8 cellular contexts compared by ENCODE assay signal in the genomic region with DNA sequence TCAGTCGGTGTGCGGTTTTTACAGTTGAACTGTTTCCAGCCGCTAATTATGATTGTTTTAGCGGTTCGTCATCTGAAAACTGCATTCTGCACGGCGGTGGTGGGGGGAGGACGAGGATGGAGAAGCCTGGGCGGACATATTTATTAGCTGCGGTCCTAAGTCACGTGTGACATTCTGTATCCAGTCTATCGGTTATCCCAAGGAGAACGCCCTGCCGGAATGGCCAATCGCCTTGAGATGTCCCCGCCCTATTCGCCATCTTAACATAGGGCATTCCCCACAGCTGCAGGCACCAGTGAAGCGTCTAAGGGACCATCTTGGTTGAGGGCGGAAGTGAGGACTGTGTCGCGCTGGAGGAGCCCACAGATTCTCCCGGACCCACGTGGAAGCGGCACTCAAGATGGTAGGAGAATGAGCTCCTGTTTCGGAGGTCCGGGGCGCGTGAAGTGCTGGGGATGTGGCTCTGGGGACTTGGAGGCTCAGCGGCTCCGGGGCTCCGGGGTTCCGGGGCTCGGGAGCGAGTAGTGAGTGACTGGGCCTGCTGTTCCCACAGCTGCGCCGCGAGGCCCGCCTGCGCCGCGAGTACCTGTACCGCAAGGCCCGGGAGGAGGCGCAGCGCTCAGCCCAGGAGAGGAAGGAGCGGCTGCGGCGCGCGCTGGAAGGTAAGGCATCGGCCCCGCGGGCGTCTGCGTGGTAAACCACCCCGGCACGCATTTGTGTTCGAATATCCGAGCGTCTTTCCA. TPM values are rescaled to one million over a fixed set of nuclear protein-coding genes. Genes with fewer than 3 reads are reported as not detected.
DNase-seq lines count a peak whose midpoint lies in the region; ATAC-seq, FAIRE-seq and TF ChIP-seq lines count a peak whose summit lies in the region.

A gene with protein sequence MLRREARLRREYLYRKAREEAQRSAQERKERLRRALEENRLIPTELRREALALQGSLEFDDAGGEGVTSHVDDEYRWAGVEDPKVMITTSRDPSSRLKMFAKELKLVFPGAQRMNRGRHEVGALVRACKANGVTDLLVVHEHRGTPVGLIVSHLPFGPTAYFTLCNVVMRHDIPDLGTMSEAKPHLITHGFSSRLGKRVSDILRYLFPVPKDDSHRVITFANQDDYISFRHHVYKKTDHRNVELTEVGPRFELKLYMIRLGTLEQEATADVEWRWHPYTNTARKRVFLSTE (plus strand): TSS at position 365 of the 743 bp plus-strand sequence. CDS start 36 bp downstream, at position 401.

- peak within 1 kb of the TSS; percentile 85 for H3K4me3 ChIP-seq in left ventricle myocardium inferior
- peak within 1 kb of the TSS; percentile 71 for H3K4me3 ChIP-seq in prostate gland

- H3K4me1 ChIP-seq in left ventricle myocardium inferior: peaks cover 34% of the 10 kb centered on the region
- no peaks in the 10 kb centered on the region for H3K4me1 ChIP-seq in prostate gland (replicated peaks)

- peak; percentile 84 for ATAC-seq in HG02852 (IDR thresholded peaks at IDR 0.05; ENCODE audit: unreplicated experiment)

- peak; percentile 44 for TF ChIP-seq CTCF in left ventricle myocardium inferior (IDR thresholded peaks at IDR 0.05; ENCODE audit: borderline replicate concordance)
- peak in 3 of 4 experiments; percentile 11 to 50 (median 48) for TF ChIP-seq CTCF in prostate gland (IDR thresholded peaks at IDR 0.05)

- H3K27me3 ChIP-seq in left ventricle myocardium inferior (ENCODE audit: low read depth): no peaks in the 10 kb centered on the region
- no peaks in the 10 kb centered on the region for H3K27me3 ChIP-seq in prostate gland (replicated peaks; ENCODE audit: insufficient read depth)

- under 1% methylated on average over 48 of the region's 60 CpGs for WGBS in prostate gland

- H3K36me3 ChIP-seq in left ventricle myocardium inferior (peaks cover 60% of the 10 kb centered on the region), prostate gland (peaks cover 12% of the 10 kb centered on the region in 2 donors)

- peak within 1 kb of the TSS; percentile 98 for H3K27ac ChIP-seq in left ventricle myocardium inferior (replicated peaks)
- peak within 1 kb of the TSS; percentile 91 to 92 for H3K27ac ChIP-seq in prostate gland

- TF ChIP-seq POLR2A in GM12891 (IDR thresholded peaks at IDR 0.05; ENCODE audit: low read depth, low read length) (peak; percentile 60), prostate gland (IDR thresholded peaks at IDR 0.05) (peak; percentile 7)

- DNase-seq in GM12891 (ENCODE audit: insufficient read length, low spot score) (peak; percentile 79), NCI-H146 (lab: John Stamatoyannopoulos, UW) (peak; percentile 100), amniotic stem cell (lab: John Stamatoyannopoulos, UW) (peak; percentile 100), left ventricle myocardium inferior (peak; percentile 95), prostate gland (ENCODE audit: low spot score) (peak; percentile 99), urothelium cell line (ENCODE audit: low spot score) (peak; percentile 96)

- no peaks in the 10 kb centered on the region for H3K9me3 ChIP-seq in left ventricle myocardium inferior (replicated peaks)
- H3K9me3 ChIP-seq in prostate gland: no peaks in the 10 kb centered on the region

- intact Hi-C loops in T-helper 1 cell treated with Interleukin-12 subunit alpha and Interleukin-12 subunit beta and Interleukin-4 antibody, amounts not matched to agents 30 ng/mL and 1 ng/mL, for 36 hours (cut with micrococcal nuclease): loop anchor here (1.0 to 5.0 kb wide), 12 partner anchors 10 to 1150 kb away; a partner anchor contains a TSS
- intact Hi-C loops in left ventricle myocardium inferior (cut with micrococcal nuclease): no loop called here
- intact Hi-C loops in prostate gland (cut with DNase I): loop anchor here (2.0 to 10.0 kb wide), 2 partner anchors 162 to 752 kb away; a partner anchor contains a TSS

- FAIRE-seq in GM12891 (lab: Jason Lieb, UNC) (peak; percentile 95), urothelium cell line (lab: Jason Lieb, UNC) (peak; percentile 40)

TF ChIP-seq in GM12891, 5 proteins besides CTCF, POLR2A, EP300 and RAD21:
- TF ChIP-seq POU2F2 (IDR thresholded peaks at IDR 0.05; ENCODE audit: low read depth, low read length): no peak; the same call in 1 of the 2 replicates
- no peak for TF ChIP-seq PAX5 (IDR thresholded peaks at IDR 0.05; ENCODE audit: insufficient read depth, low read length, severe bottlenecking)
- TF ChIP-seq TAF1 (IDR thresholded peaks at IDR 0.05; ENCODE audit: low read depth, low read length): peak; percentile 61; the same call in 1 of the 2 replicates
- 0 out of 2 replicates have a peak, but pooled peaks have one; percentile 1 for TF ChIP-seq SPI1 (IDR thresholded peaks at IDR 0.05; ENCODE audit: low read depth, low read length)
- TF ChIP-seq POLR2AphosphoS5 (IDR thresholded peaks at IDR 0.05; ENCODE audit: low read depth, low read length): peak; percentile 55; the same call in 1 of the 2 replicates

RNA-seq across cellular contexts. Expression of the gene that starts here (rescaled TPM):
- 118 TPM for polyA plus RNA-seq in GM12891 (2012; ENCODE audit: low read depth, missing spikeins)
- 79.3 and 86.2 TPM in 2 replicates for total RNA-seq in T-helper 1 cell treated with Interleukin-12 subunit alpha and Interleukin-12 subunit beta and Interleukin-4 antibody, amounts not matched to agents 30 ng/mL and 1 ng/mL, for 36 hours
- total RNA-seq in left ventricle myocardium inferior: 57.2 TPM
- 100 to 1,000 TPM in 1 of 2 donors, 10 to 100 TPM in 1; 71.4 to 106 TPM for total RNA-seq in prostate gland

Comparison
In these comparisons a context has a peak if more than half of its experiments do, and no peak if none do; other contexts are left out.
1. Peak in every context shown above with its lines: DNase-seq, ATAC-seq, H3K4me3 ChIP-seq and H3K27ac ChIP-seq.